Comparison of ENCODE assay signal across 9 cellular contexts in the genomic region with DNA sequence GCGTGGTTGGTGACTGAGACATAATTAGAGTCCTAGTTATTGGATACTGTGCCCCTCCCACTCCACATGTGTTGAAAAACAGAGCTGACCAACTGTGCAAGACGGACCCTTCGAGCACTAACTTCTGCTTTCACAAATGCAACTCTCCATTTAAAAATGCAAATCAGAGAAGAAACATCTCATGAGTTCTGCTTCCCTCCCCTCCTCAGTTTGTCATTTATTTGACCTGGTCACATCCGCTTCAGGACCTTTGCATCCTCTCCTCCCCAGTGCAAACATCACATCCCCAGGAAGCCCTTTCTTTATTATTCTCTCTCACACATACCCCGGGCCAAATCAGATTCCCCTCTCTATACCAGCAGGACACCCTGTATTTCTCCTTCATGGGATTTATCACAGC. TPM values are rescaled to one million over a fixed set of nuclear protein-coding genes. Genes with fewer than 3 reads are reported as not detected.
DNase-seq lines count a peak whose midpoint lies in the region; ATAC-seq and TF ChIP-seq lines count a peak whose summit lies in the region.
"Had no signal": no experiment of that assay in that cellular context is flagged by ENCODE, and none has a peak within 500 bp of the region (broad histone marks: within the 10 kb centered on the region; RNA-seq: fewer than 3 reads in every experiment).

No MANE protein-coding gene starts in this region.

- no peak overlapping the region for H3K9ac ChIP-seq in liver (ENCODE audit: low read depth in 1 of 2, low read length in 2 of 2)

- H3K36me3 ChIP-seq in H7 (replicated peaks; ENCODE audit: control insufficient read depth, insufficient read depth, low read length): no peaks in the 10 kb centered on the region
- no peaks in the 10 kb centered on the region for H3K36me3 ChIP-seq in liver (ENCODE audit: control insufficient read depth in 4 of 4, insufficient read depth in 3 of 4, low read depth in 1 of 4, low read length in 3 of 4)

- peaks cover 0 to 6% (median 4%) of the 10 kb centered on the region in 4 donors for H3K4me1 ChIP-seq in liver (ENCODE audit: control insufficient read depth in 4 of 4, insufficient read depth in 4 of 4, low read length in 3 of 4)

- DNase-seq in H7: peak; percentile 34
- no peak for DNase-seq in NCI-H2196 (lab: John Stamatoyannopoulos, UW; ENCODE audit: unreplicated experiment)
- no peak for DNase-seq in NCI-H526 (lab: John Stamatoyannopoulos, UW)
- DNase-seq in stimulated activated CD4-positive, alpha-beta T cell treated with anti-CD3 and anti-CD28 coated beads, Interleukin-12 subunit alpha, Interleukin-12 subunit beta, amount 100 ng/mL, for 4 hours: no peak
- DNase-seq: occipital lobe had no signal

- peak overlapping the region in 1 of 2 donors; percentile 31 for H3K27ac ChIP-seq in liver (ENCODE audit: low read depth in 1 of 2, low read length in 2 of 2)

- 47% methylated on average over 5 of the region's 5 CpGs for WGBS in liver

- H3K9me3 ChIP-seq in liver (ENCODE audit: control insufficient read depth in 4 of 4, low read length in 3 of 4): no peaks in the 10 kb centered on the region

- ATAC-seq in GM18867 (IDR thresholded peaks at IDR 0.05; ENCODE audit: unreplicated experiment) (peak; percentile 96), HG03521 (IDR thresholded peaks at IDR 0.05; ENCODE audit: unreplicated experiment) (peak; percentile 86)
- no peak for ATAC-seq in activated CD4-positive, CD25-positive, alpha-beta regulatory T cell treated with anti-CD3 and anti-CD28 coated beads, Interleukin-2, amount 50 U/mL, for 24 hours

- TF ChIP-seq CTCF in liver (IDR thresholded peaks at IDR 0.05; ENCODE audit: low read depth, low read length, missing input control): no peak

- no peaks in the 10 kb centered on the region for H3K27me3 ChIP-seq in H7 (ENCODE audit: control insufficient read depth, insufficient read depth, low read length)
- H3K27me3 ChIP-seq in liver (ENCODE audit: control insufficient read depth in 4 of 4, insufficient read depth in 4 of 4, low read length in 3 of 4): no peaks in the 10 kb centered on the region

- TF ChIP-seq RAD21 in liver (IDR thresholded peaks at IDR 0.05): no peak

- no peak overlapping the region for H3K4me3 ChIP-seq in H7 (ENCODE audit: insufficient read depth, low read depth, low read length)
- no peak overlapping the region for H3K4me3 ChIP-seq in liver (ENCODE audit: low read depth in 1 of 3, low read length in 3 of 3)

TF ChIP-seq in liver, 16 proteins besides CTCF, POLR2A, EP300 and RAD21:
- TF ChIP-seq TAF1 (conservative IDR thresholded peaks at IDR 0.05): no peak
- TF ChIP-seq SP1 (IDR thresholded peaks at IDR 0.05): peak; percentile 31
- TF ChIP-seq, protein P1, sequence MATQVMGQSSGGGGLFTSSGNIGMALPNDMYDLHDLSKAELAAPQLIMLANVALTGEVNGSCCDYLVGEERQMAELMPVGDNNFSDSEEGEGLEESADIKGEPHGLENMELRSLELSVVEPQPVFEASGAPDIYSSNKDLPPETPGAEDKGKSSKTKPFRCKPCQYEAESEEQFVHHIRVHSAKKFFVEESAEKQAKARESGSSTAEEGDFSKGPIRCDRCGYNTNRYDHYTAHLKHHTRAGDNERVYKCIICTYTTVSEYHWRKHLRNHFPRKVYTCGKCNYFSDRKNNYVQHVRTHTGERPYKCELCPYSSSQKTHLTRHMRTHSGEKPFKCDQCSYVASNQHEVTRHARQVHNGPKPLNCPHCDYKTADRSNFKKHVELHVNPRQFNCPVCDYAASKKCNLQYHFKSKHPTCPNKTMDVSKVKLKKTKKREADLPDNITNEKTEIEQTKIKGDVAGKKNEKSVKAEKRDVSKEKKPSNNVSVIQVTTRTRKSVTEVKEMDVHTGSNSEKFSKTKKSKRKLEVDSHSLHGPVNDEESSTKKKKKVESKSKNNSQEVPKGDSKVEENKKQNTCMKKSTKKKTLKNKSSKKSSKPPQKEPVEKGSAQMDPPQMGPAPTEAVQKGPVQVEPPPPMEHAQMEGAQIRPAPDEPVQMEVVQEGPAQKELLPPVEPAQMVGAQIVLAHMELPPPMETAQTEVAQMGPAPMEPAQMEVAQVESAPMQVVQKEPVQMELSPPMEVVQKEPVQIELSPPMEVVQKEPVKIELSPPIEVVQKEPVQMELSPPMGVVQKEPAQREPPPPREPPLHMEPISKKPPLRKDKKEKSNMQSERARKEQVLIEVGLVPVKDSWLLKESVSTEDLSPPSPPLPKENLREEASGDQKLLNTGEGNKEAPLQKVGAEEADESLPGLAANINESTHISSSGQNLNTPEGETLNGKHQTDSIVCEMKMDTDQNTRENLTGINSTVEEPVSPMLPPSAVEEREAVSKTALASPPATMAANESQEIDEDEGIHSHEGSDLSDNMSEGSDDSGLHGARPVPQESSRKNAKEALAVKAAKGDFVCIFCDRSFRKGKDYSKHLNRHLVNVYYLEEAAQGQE (IDR thresholded peaks at IDR 0.05): no peak
- peak; percentile 95 for TF ChIP-seq NR2F2 (IDR thresholded peaks at IDR 0.05)
- no peak for TF ChIP-seq RXRA (IDR thresholded peaks at IDR 0.05)

RNA-seq across cellular contexts. Expression of a gene that starts 38.1 kb away (rescaled TPM):
- 81.1 and 82.5 TPM in 2 replicates for total RNA-seq in H7 (2014; rRNA removed; shearing (Covaris generic))
- 10 to 100 TPM in 1 of 2 donors, 1 to 10 TPM in 1; 5.6 to 11.9 TPM for total RNA-seq in liver
- polyA plus RNA-seq in liver: 1 to 10 TPM; 2.8 to 2.9 TPM

Comparison
In these comparisons a context has a peak if more than half of its experiments do, and no peak if none do; other contexts are left out.
1. ATAC-seq: peak in GM18867 (single experiment) and HG03521 (single experiment); none in activated CD4-positive, CD25-positive, alpha-beta regulatory T cell treated with anti-CD3 and anti-CD28 coated beads, Interleukin-2, amount 50 U/mL, for 24 hours (0 of 2).